In genomic region chr20:34061695-34062094, GRCh38 we compare ENCODE assay signal across 15 cellular contexts. TPM values are rescaled to one million over a fixed set of nuclear protein-coding genes. Genes with fewer than 3 reads are reported as not detected.
A peak's percentile ranks its signal among the peaks of the same experiment; 100 is the strongest.
DNase-seq lines count a peak whose midpoint lies in the region; ATAC-seq and TF ChIP-seq lines count a peak whose summit lies in the region.
"Had no signal": no experiment of that assay in that cellular context is flagged by ENCODE, and none has a peak within 500 bp of the region (broad histone marks: within the 10 kb centered on the region; RNA-seq: fewer than 3 reads in every experiment).

No MANE protein-coding gene starts in this region.

- H3K27ac Mint-ChIP-seq in naive B cell: peak overlapping the region in 4 of 6 donors; percentile 17 to 44 (median 28)
- H3K27ac Mint-ChIP-seq: T-helper 2 cell treated with Interferon-gamma antibody and Interleukin-4, amounts not matched to agents 5 μg/mL and 100 μg/mL, for 36 hours had no signal

- H3K9me3 Mint-ChIP-seq in naive B cell: no peaks in the 10 kb centered on the region
- H3K9me3 Mint-ChIP-seq: H9; T-helper 2 cell treated with Interferon-gamma antibody and Interleukin-4, amounts not matched to agents 5 μg/mL and 100 μg/mL, for 36 hours had no signal

- peak; percentile 67 for ATAC-seq in GM18868 (IDR thresholded peaks at IDR 0.05; ENCODE audit: unreplicated experiment)
- ATAC-seq in HG03342 (IDR thresholded peaks at IDR 0.05; ENCODE audit: unreplicated experiment): peak; percentile 42
- no peak for ATAC-seq in naive B cell (ENCODE audit: low read depth in 2 of 2)
- no peak for ATAC-seq in HG03175 (IDR thresholded peaks at IDR 0.05; ENCODE audit: unreplicated experiment)
- ATAC-seq: left lobe of liver had no signal

- TF ChIP-seq CTCF in GM10248 (IDR thresholded peaks at IDR 0.05; ENCODE audit: control extremely low read depth, extremely low read depth, low read depth, missing control alignments): no peak

- no peaks in the 10 kb centered on the region for H3K36me3 Mint-ChIP-seq in naive B cell

- POLR2A ChIA-PET in GM10248 (lab: Yijun Ruan, JAX): no interaction called here

- CTCF ChIA-PET in GM10248 (lab: Yijun Ruan, JAX): interaction anchor here (1.4 to 3.0 kb wide), 3 partner anchors 8 to 16 kb away, joined by 8 to 13 read pairs (median 13); no protein-coding TSS in a partner anchor

- no peaks in the 10 kb centered on the region for H3K27me3 Mint-ChIP-seq in naive B cell
- H3K27me3 Mint-ChIP-seq: progenitor cell of endocrine pancreas had no signal

- DNase-seq in GM10248 (ENCODE audit: extremely low spot score): peak; percentile 37
- DNase-seq in naive B cell: no peak
- no peak for DNase-seq in NCI-H82 (lab: John Stamatoyannopoulos, UW)
- no peak for DNase-seq in islet precursor cell
- DNase-seq: H9, IMR-90, NCI-H187 treated with DMSO at 0.1 percent for 48 hours, NCI-H510A, SIG-M5 had no signal

- H3K4me1 Mint-ChIP-seq in naive B cell: peaks cover 37 to 45% (median 43%) of the 10 kb centered on the region in 3 donors

- H3K4me3 Mint-ChIP-seq in naive B cell: no peak overlapping the region
- H3K4me3 Mint-ChIP-seq: H9; T-helper 2 cell treated with Interferon-gamma antibody and Interleukin-4, amounts not matched to agents 5 μg/mL and 100 μg/mL, for 36 hours had no signal

RNA-seq across cellular contexts. Expression of gene EIF2S2, which starts 50.3 kb away (rescaled TPM):
- polyA plus RNA-seq in naive B cell (ENCODE audit: low read depth in 6 of 6): 10 to 100 TPM; 17.5 to 24.6 (median 18.4) TPM

Comparison
In these comparisons a context has a peak if more than half of its experiments do, and no peak if none do; other contexts are left out.
1. ATAC-seq: peak in GM18868 (single experiment) and HG03342 (single experiment); none in naive B cell (0 of 2) and HG03175 (single experiment).